Comparison of ENCODE assay signal across 8 cellular contexts in the genomic region with DNA sequence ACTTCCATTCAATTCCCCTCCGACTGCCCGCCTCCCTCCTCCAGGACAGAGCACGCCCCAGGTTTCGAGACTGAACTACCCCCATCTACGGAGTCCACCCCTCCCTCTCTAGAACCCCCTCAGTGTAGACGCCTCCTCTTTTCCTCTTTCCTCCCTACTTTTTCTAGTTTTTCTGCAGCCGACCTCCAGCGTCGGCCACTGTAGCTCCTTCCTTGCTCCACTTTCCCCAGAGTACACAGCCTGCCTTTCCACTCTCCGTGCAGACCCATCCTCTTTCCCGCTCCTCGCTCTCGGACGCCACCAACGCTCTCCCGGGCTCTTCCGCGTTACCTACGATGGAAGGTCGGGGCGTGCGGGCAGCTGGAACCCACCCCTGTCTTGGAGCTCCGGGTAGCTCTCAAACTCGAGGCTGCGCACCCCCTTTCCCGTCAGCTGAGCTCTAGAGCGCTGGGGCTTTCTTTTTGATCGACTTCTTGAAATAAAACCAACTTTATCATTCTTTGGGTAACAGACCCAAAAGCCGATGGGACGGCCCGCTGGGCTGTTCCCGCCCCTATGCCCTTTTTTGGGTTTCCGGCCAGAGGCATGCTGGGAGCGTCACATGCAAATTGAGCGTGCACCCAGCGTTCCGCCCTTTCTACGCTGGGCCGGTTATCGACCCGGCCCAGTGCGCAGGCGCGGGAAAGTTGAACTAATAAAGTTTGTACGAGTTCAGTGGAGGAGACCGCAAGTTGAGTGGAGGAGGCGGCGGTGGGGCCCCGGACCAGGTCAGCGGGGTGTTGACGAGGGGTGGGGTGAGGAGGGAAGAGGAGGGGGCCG. TPM values are rescaled to one million over a fixed set of nuclear protein-coding genes. Genes with fewer than 3 reads are reported as not detected.
DNase-seq lines count a peak whose midpoint lies in the region; TF ChIP-seq lines count a peak whose summit lies in the region.

A gene with protein sequence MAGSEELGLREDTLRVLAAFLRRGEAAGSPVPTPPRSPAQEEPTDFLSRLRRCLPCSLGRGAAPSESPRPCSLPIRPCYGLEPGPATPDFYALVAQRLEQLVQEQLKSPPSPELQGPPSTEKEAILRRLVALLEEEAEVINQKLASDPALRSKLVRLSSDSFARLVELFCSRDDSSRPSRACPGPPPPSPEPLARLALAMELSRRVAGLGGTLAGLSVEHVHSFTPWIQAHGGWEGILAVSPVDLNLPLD (plus strand): TSS at position 633 of the 819 bp plus-strand sequence. CDS start 760 bp downstream, outside the sequence.
A gene with protein sequence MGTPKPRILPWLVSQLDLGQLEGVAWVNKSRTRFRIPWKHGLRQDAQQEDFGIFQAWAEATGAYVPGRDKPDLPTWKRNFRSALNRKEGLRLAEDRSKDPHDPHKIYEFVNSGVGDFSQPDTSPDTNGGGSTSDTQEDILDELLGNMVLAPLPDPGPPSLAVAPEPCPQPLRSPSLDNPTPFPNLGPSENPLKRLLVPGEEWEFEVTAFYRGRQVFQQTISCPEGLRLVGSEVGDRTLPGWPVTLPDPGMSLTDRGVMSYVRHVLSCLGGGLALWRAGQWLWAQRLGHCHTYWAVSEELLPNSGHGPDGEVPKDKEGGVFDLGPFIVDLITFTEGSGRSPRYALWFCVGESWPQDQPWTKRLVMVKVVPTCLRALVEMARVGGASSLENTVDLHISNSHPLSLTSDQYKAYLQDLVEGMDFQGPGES (minus strand): TSS at position 557 of the 819 bp plus-strand sequence. CDS start 1,019 bp downstream, outside the sequence.

- peak within 1 kb of the TSS; percentile 90 for H3K4me3 ChIP-seq in H7 (ENCODE audit: insufficient read depth, low read depth, low read length)
- H3K4me3 ChIP-seq in fibroblast of the aortic adventitia (ENCODE audit: low read depth, low read length), result peak within 1 kb of the TSS; percentile 98

- H3K4me1 Mint-ChIP-seq in nephron progenitor cell, result peaks cover 43% of the 10 kb centered on the region
- peaks cover 39% of the 10 kb centered on the region for H3K4me1 Mint-ChIP-seq in stimulated activated naive CD8-positive, alpha-beta T cell treated with anti-CD3 and anti-CD28 coated beads, Interleukin-15, Interleukin-2, amounts not matched to agents 100 ng/mL and 50 ng/mL, for 24 hours (ENCODE audit: low read depth)

- peaks cover under 1% of the 10 kb centered on the region for H3K9me3 Mint-ChIP-seq in nephron progenitor cell
- H3K9me3 Mint-ChIP-seq in stimulated activated naive CD8-positive, alpha-beta T cell treated with anti-CD3 and anti-CD28 coated beads, Interleukin-15, Interleukin-2, amounts not matched to agents 100 ng/mL and 50 ng/mL, for 24 hours, result no peaks in the 10 kb centered on the region

- peaks cover 29% of the 10 kb centered on the region for H3K36me3 ChIP-seq in H7 (replicated peaks; ENCODE audit: control insufficient read depth, insufficient read depth, low read length)

- DNase-seq in ELR (ENCODE audit: low read depth), result peak; percentile 96
- peak; percentile 97 for DNase-seq in H7
- peak; percentile 97 for DNase-seq in M059J (ENCODE audit: low read depth)
- peak; percentile 94 for DNase-seq in SIG-M5 treated with dmso at 0.1 percent for 504 hours (lab: John Stamatoyannopoulos, UW; ENCODE audit: unreplicated experiment)
- DNase-seq in activated gamma-delta T cell (lab: John Stamatoyannopoulos, UW), result peak; percentile 85
- DNase-seq in fibroblast of the aortic adventitia (ENCODE audit: low read depth), result peak; percentile 97
- peak; percentile 99 for DNase-seq in nephron progenitor cell

- peaks cover 4% of the 10 kb centered on the region for H3K27me3 Mint-ChIP-seq in nephron progenitor cell (ENCODE audit: low read depth, poor library complexity)
- H3K27me3 Mint-ChIP-seq in stimulated activated naive CD8-positive, alpha-beta T cell treated with anti-CD3 and anti-CD28 coated beads, Interleukin-15, Interleukin-2, amounts not matched to agents 100 ng/mL and 50 ng/mL, for 24 hours, result no peaks in the 10 kb centered on the region

- no peak for TF ChIP-seq CTCF in fibroblast of the aortic adventitia (IDR thresholded peaks at IDR 0.05; ENCODE audit: insufficient read depth, low read length)
- no peak for TF ChIP-seq CTCF in nephron progenitor cell (IDR thresholded peaks at IDR 0.05)

- peak within 1 kb of the TSS; percentile 97 for H3K4me3 Mint-ChIP-seq in nephron progenitor cell
- H3K4me3 Mint-ChIP-seq in stimulated activated naive CD8-positive, alpha-beta T cell treated with anti-CD3 and anti-CD28 coated beads, Interleukin-15, Interleukin-2, amounts not matched to agents 100 ng/mL and 50 ng/mL, for 24 hours, result peak within 1 kb of the TSS; percentile 97

- H3K36me3 Mint-ChIP-seq in nephron progenitor cell (ENCODE audit: low read depth), result peaks cover 28% of the 10 kb centered on the region
- peaks cover 30% of the 10 kb centered on the region for H3K36me3 Mint-ChIP-seq in stimulated activated naive CD8-positive, alpha-beta T cell treated with anti-CD3 and anti-CD28 coated beads, Interleukin-15, Interleukin-2, amounts not matched to agents 100 ng/mL and 50 ng/mL, for 24 hours (ENCODE audit: low read depth)

- H3K27ac Mint-ChIP-seq in nephron progenitor cell, result peak within 1 kb of the TSS; percentile 85
- peak within 1 kb of the TSS; percentile 93 for H3K27ac Mint-ChIP-seq in stimulated activated naive CD8-positive, alpha-beta T cell treated with anti-CD3 and anti-CD28 coated beads, Interleukin-15, Interleukin-2, amounts not matched to agents 100 ng/mL and 50 ng/mL, for 24 hours

- H3K27me3 ChIP-seq in H7 (ENCODE audit: control insufficient read depth, insufficient read depth, low read length), result no peaks in the 10 kb centered on the region

RNA-seq across cellular contexts. Expression of the first gene that starts in this region (rescaled TPM):
- total RNA-seq in H7 (2014; rRNA removed; shearing (Covaris generic)), result 34.3 and 42.5 TPM in 2 replicates
- 6.3 and 14.1 TPM in 2 replicates for total RNA-seq in M059J (2014; rRNA removed; shearing (Covaris generic))
- total RNA-seq in fibroblast of the aortic adventitia (ENCODE audit: low replicate concordance), result 3.9 and 6.1 TPM in 2 replicates

RNA-seq across cellular contexts. Expression of the second gene that starts in this region (rescaled TPM):
- total RNA-seq in H7 (2014; rRNA removed; shearing (Covaris generic)), result 107 and 108 TPM in 2 replicates
- total RNA-seq in M059J (2014; rRNA removed; shearing (Covaris generic)), result 146 and 186 TPM in 2 replicates
- total RNA-seq in fibroblast of the aortic adventitia (ENCODE audit: low replicate concordance), result 33.3 and 106 TPM in 2 replicates

Comparison
In these comparisons a context has a peak if more than half of its experiments do, and no peak if none do; other contexts are left out.
1. Peak in every context shown above with its lines: DNase-seq and H3K4me3 ChIP-seq.